31 cellular contexts compared by ENCODE assay signal in genomic region chr7:126690848-126691751, GRCh38.
"Had no signal": no experiment of that assay in that cellular context is flagged by ENCODE, and none has a peak within 500 bp of the region (broad histone marks: within the 10 kb centered on the region; RNA-seq: fewer than 3 reads in every experiment).

No MANE protein-coding gene starts in this region.

- H3K4me1 Mint-ChIP-seq: activated CD4-positive, alpha-beta T cell treated with anti-CD3 and anti-CD28 coated beads, Interleukin-2, amount 10 ng/mL, durations not matched to agents 7 days and 5 days; activated naive CD8-positive, alpha-beta T cell treated with anti-CD3 and anti-CD28 coated beads, Interleukin-2, amount 50 U/mL, for 24 hours had no signal

- H3K4me3 ChIP-seq: cardiac muscle cell, Peyer's patch, SJSA1 had no signal

- H3K9me3 ChIP-seq: Peyer's patch, SJSA1 had no signal

- H3K4me1 ChIP-seq: Peyer's patch, SJSA1 had no signal

- H3K27ac ChIP-seq: brain microvascular endothelial cell, cardiac muscle cell, Peyer's patch, RWPE1, SJSA1 had no signal

- H3K27ac Mint-ChIP-seq: activated B cell treated with CpG ODN at 0.5 μM for 24 hours; activated CD4-positive, alpha-beta memory T cell treated with anti-CD3 and anti-CD28 coated beads for 36 hours; activated CD4-positive, alpha-beta T cell treated with anti-CD3 and anti-CD28 coated beads, Interleukin-2, amount 10 ng/mL, durations not matched to agents 7 days and 5 days; activated naive CD4-positive, alpha-beta T cell treated with anti-CD3 and anti-CD28 coated beads, Interleukin-2, amount 50 U/mL, for 72 hours; activated naive CD8-positive, alpha-beta T cell treated with anti-CD3 and anti-CD28 coated beads, Interleukin-2, amount 50 U/mL, for 24 hours; T-helper 1 cell treated with Interleukin-12 subunit alpha and Interleukin-12 subunit beta and Interleukin-4 antibody, amounts not matched to agents 30 μg/mL and 1 μg/mL, for 36 hours had no signal

- H3K36me3 ChIP-seq: brain microvascular endothelial cell, cardiac muscle cell, Peyer's patch, SJSA1 had no signal

- ATAC-seq: activated naive CD4-positive, alpha-beta T cell treated with anti-CD3 and anti-CD28 coated beads, Interleukin-2, amount 50 U/mL, for 72 hours; activated naive CD8-positive, alpha-beta T cell treated with anti-CD3 and anti-CD28 coated beads, Interleukin-2, amount 50 U/mL, for 24 hours; activated T-cell treated with anti-CD3 and anti-CD28 coated beads, Interleukin-2, amount 50 U/mL, for 4 hours; SK-N-SH treated with all-trans-retinoic acid at 6 μM for 48 hours had no signal

- DNase-seq: activated B cell treated with CpG ODN at 0.5 μM for 24 hours; activated CD4-positive, alpha-beta memory T cell treated with anti-CD3 and anti-CD28 coated beads for 36 hours; activated CD4-positive, alpha-beta T cell treated with anti-CD3 and anti-CD28 coated beads for 1 hour; activated CD4-positive, alpha-beta T cell treated with anti-CD3 and anti-CD28 coated beads, Interleukin-2, amount 10 ng/mL, durations not matched to agents 7 days and 5 days; activated CD8-positive, alpha-beta memory T cell treated with anti-CD3 and anti-CD28 coated beads for 24 hours; activated effector memory CD4-positive, alpha-beta T cell treated with anti-CD3 and anti-CD28 coated beads, Interleukin-2, amount 50 U/mL, for 16 hours; activated naive CD4-positive, alpha-beta T cell treated with Interleukin-2 at 50 U/mL for 16 hours; activated naive CD8-positive, alpha-beta T cell treated with anti-CD3 and anti-CD28 coated beads, Interleukin-2, amount 50 U/mL, for 24 hours; activated T-cell treated with anti-CD3 and anti-CD28 coated beads, Interleukin-2, amount 50 U/mL, for 4 hours; brain microvascular endothelial cell; cerebellar nuclear complex; Kasumi-1; KBM-7; NCI-H1105 treated with DMSO at 0.1 percent for 48 hours; NCI-H1436 treated with DMSO at 0.1 percent for 48 hours; NCI-H187; NCI-H2081; NCI-H2171; NCI-H2227 treated with DMSO at 0.1 percent for 48 hours; NCI-H69; NK-92 treated with Interleukin-12 subunit alpha and Interleukin-12 subunit beta, amount 100 ng/mL, for 24 hours; OCI-M1; Peyer's patch; Right ventricle myocardium superior; SW 1271 had no signal

- H3K9me3 Mint-ChIP-seq: activated B cell treated with CpG ODN at 0.5 μM for 24 hours; activated CD4-positive, alpha-beta memory T cell treated with anti-CD3 and anti-CD28 coated beads for 36 hours; activated CD4-positive, alpha-beta T cell treated with anti-CD3 and anti-CD28 coated beads, Interleukin-2, amount 10 ng/mL, durations not matched to agents 7 days and 5 days; activated naive CD8-positive, alpha-beta T cell treated with anti-CD3 and anti-CD28 coated beads, Interleukin-2, amount 50 U/mL, for 24 hours; activated T-cell treated with anti-CD3 and anti-CD28 coated beads, Interleukin-2, amount 50 U/mL, for 4 hours; T-helper 1 cell treated with Interleukin-12 subunit alpha and Interleukin-12 subunit beta and Interleukin-4 antibody, amounts not matched to agents 30 μg/mL and 1 μg/mL, for 36 hours had no signal

- H3K27me3 Mint-ChIP-seq: activated B cell treated with CpG ODN at 0.5 μM for 24 hours; activated CD4-positive, alpha-beta T cell treated with anti-CD3 and anti-CD28 coated beads, Interleukin-2, amount 10 ng/mL, durations not matched to agents 7 days and 5 days; activated naive CD8-positive, alpha-beta T cell treated with anti-CD3 and anti-CD28 coated beads, Interleukin-2, amount 50 U/mL, for 24 hours had no signal

- H3K4me3 Mint-ChIP-seq: activated B cell treated with CpG ODN at 0.5 μM for 24 hours; activated CD4-positive, alpha-beta memory T cell treated with anti-CD3 and anti-CD28 coated beads for 36 hours; activated CD4-positive, alpha-beta T cell treated with anti-CD3 and anti-CD28 coated beads, Interleukin-2, amount 10 ng/mL, durations not matched to agents 7 days and 5 days; activated naive CD8-positive, alpha-beta T cell treated with anti-CD3 and anti-CD28 coated beads, Interleukin-2, amount 50 U/mL, for 24 hours; activated T-cell treated with anti-CD3 and anti-CD28 coated beads, Interleukin-2, amount 50 U/mL, for 4 hours; T-helper 1 cell treated with Interleukin-12 subunit alpha and Interleukin-12 subunit beta and Interleukin-4 antibody, amounts not matched to agents 30 μg/mL and 1 μg/mL, for 36 hours had no signal

- H3K36me3 Mint-ChIP-seq: activated CD4-positive, alpha-beta memory T cell treated with anti-CD3 and anti-CD28 coated beads for 36 hours; activated naive CD4-positive, alpha-beta T cell treated with anti-CD3 and anti-CD28 coated beads, Interleukin-2, amount 50 U/mL, for 72 hours had no signal
